Comparison of ENCODE assay signal across 35 cellular contexts in the genomic region with DNA sequence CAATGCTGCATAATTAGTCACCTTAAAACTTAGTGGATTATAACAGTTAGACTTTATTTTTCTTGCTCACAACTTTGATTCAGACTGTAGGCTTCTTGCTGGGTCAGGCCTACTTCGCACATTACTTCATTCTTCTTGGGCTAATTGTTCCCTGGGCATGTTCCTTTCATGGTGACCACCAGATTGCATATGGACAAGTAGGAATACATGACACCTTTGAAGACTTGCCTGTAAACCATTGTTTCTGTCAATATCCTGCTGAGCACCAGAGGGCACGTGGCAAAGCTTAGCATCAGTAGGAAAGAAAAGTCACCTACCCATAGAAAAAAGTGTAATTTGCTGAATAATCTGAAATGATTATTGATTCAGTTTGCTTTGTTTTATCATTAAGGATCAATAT. TPM values are rescaled to one million over a fixed set of nuclear protein-coding genes. Genes with fewer than 3 reads are reported as not detected.
"Had no signal": no experiment of that assay in that cellular context is flagged by ENCODE, and none has a peak within 500 bp of the region (broad histone marks: within the 10 kb centered on the region; RNA-seq: fewer than 3 reads in every experiment).

No MANE protein-coding gene starts in this region.

- FAIRE-seq: bronchial epithelial cell had no signal

- H3K36me3 ChIP-seq: ascending aorta, cardiac muscle cell had no signal

- H3K27me3 Mint-ChIP-seq: activated B cell treated with CpG ODN at 0.5 μM for 24 hours; activated CD4-positive, alpha-beta memory T cell treated with anti-CD3 and anti-CD28 coated beads for 36 hours; activated CD4-positive, alpha-beta T cell treated with anti-CD3 and anti-CD28 coated beads, Interleukin-2, amount 10 ng/mL, durations not matched to agents 24 days and 14 days; activated CD8-positive, alpha-beta T cell treated with anti-CD3 and anti-CD28 coated beads for 36 hours; activated naive CD4-positive, alpha-beta T cell treated with anti-CD3 and anti-CD28 coated beads, Interleukin-2, amount 10 ng/mL, durations not matched to agents 7 days and 5 days; activated naive CD4-positive, alpha-beta T cell treated with anti-CD3 and anti-CD28 coated beads, Interleukin-2, amount 50 U/mL, for 24 hours; activated naive CD8-positive, alpha-beta T cell; activated naive CD8-positive, alpha-beta T cell treated with anti-CD3 and anti-CD28 coated beads, Interleukin-2, amount 10 ng/mL, durations not matched to agents 7 days and 5 days; activated naive CD8-positive, alpha-beta T cell treated with anti-CD3 and anti-CD28 coated beads, Interleukin-2, amount 50 U/mL, for 24 hours; activated T-cell treated with anti-CD3 and anti-CD28 coated beads, Interleukin-2, amount 50 U/mL, for 24 hours; central memory CD8-positive, alpha-beta T cell had no signal

- H3K27me3 ChIP-seq: ascending aorta, cardiac muscle cell had no signal

- H3K27ac Mint-ChIP-seq: activated B cell treated with CpG ODN at 0.5 μM for 24 hours; activated CD4-positive, alpha-beta memory T cell treated with anti-CD3 and anti-CD28 coated beads for 36 hours; activated CD4-positive, alpha-beta T cell treated with anti-CD3 and anti-CD28 coated beads, Interleukin-2, amount 10 ng/mL, durations not matched to agents 24 days and 14 days; activated CD8-positive, alpha-beta T cell treated with anti-CD3 and anti-CD28 coated beads for 36 hours; activated naive CD4-positive, alpha-beta T cell treated with anti-CD3 and anti-CD28 coated beads, Interleukin-2, amount 10 ng/mL, durations not matched to agents 7 days and 5 days; activated naive CD4-positive, alpha-beta T cell treated with anti-CD3 and anti-CD28 coated beads, Interleukin-2, amount 50 U/mL, for 24 hours; activated naive CD8-positive, alpha-beta T cell; activated naive CD8-positive, alpha-beta T cell treated with anti-CD3 and anti-CD28 coated beads, Interleukin-2, amount 10 ng/mL, durations not matched to agents 7 days and 5 days; activated naive CD8-positive, alpha-beta T cell treated with anti-CD3 and anti-CD28 coated beads, Interleukin-2, amount 50 U/mL, for 24 hours; activated T-cell treated with anti-CD3 and anti-CD28 coated beads, Interleukin-2, amount 50 U/mL, for 24 hours; activated T-helper 2 cell treated with anti-CD3 and anti-CD28 coated beads, Interferon-gamma antibody, Interleukin-2, Interleukin-4, amounts not matched to agents 10 μg/mL and 5 μg/mL and 100 μg/mL, durations not matched to agents 14 hours and 24 hours and 36 hours; brain; T-helper 1 cell treated with Interleukin-12 subunit alpha and Interleukin-12 subunit beta and Interleukin-4 antibody, amounts not matched to agents 30 μg/mL and 1 μg/mL, for 36 hours; T-helper 2 cell treated with Interferon-gamma antibody and Interleukin-4, amounts not matched to agents 5 μg/mL and 100 μg/mL, for 36 hours had no signal

- DNase-seq: activated B cell treated with CpG ODN at 0.5 μM for 24 hours; activated CD4-positive, alpha-beta memory T cell treated with anti-CD3 and anti-CD28 coated beads for 36 hours; activated CD4-positive, alpha-beta T cell treated with anti-CD3 and anti-CD28 coated beads for 4 hours; activated CD4-positive, alpha-beta T cell treated with anti-CD3 and anti-CD28 coated beads, Interleukin-2, amount 10 ng/mL, durations not matched to agents 24 days and 14 days; activated CD4-positive, alpha-beta T cell treated with anti-CD3 and anti-CD28 coated beads, Interleukin-2, amount 50 U/mL, for 1 hour; activated CD4-positive, alpha-beta T cell treated with anti-CD3 and anti-CD28 coated beads, Interleukin-2, amount 50 U/mL, for 4 hours; activated CD4-positive, CD25-positive, alpha-beta regulatory T cell treated with anti-CD3 and anti-CD28 coated beads, Interleukin-2, amount 50 U/mL, for 72 hours; activated CD8-positive, alpha-beta memory T cell treated with anti-CD3 and anti-CD28 coated beads, Interleukin-2, amount 50 U/mL, for 4 hours; activated CD8-positive, alpha-beta T cell treated with anti-CD3 and anti-CD28 coated beads for 36 hours; activated effector memory CD4-positive, alpha-beta T cell treated with Interleukin-2 at 50 U/mL for 16 hours; activated gamma-delta T cell; activated naive CD4-positive, alpha-beta T cell treated with anti-CD3 and anti-CD28 coated beads, Interleukin-2, amount 10 ng/mL, durations not matched to agents 7 days and 5 days; activated naive CD4-positive, alpha-beta T cell treated with Interleukin-2 at 50 U/mL for 16 hours; activated naive CD8-positive, alpha-beta T cell treated with anti-CD3 and anti-CD28 coated beads, Interleukin-2, amount 10 ng/mL, durations not matched to agents 7 days and 5 days; activated naive CD8-positive, alpha-beta T cell treated with anti-CD3 and anti-CD28 coated beads, Interleukin-2, amount 50 U/mL, for 24 hours; activated T-cell treated with anti-CD3 and anti-CD28 coated beads, Interleukin-2, amount 50 U/mL, for 24 hours; activated T-cell treated with anti-CD3 and anti-CD28 coated beads, Interleukin-2, amount 50 U/mL, for 48 hours; amygdala; anterior cingulate cortex; caudate nucleus; cerebellar nuclear complex; T-helper 1 cell; T-helper 2 cell; T-helper 9 cell had no signal

- H3K4me1 Mint-ChIP-seq: activated B cell treated with CpG ODN at 0.5 μM for 24 hours; activated CD4-positive, alpha-beta T cell treated with anti-CD3 and anti-CD28 coated beads, Interleukin-2, amount 10 ng/mL, durations not matched to agents 24 days and 14 days; activated naive CD4-positive, alpha-beta T cell treated with anti-CD3 and anti-CD28 coated beads, Interleukin-2, amount 10 ng/mL, durations not matched to agents 7 days and 5 days; activated naive CD4-positive, alpha-beta T cell treated with anti-CD3 and anti-CD28 coated beads, Interleukin-2, amount 50 U/mL, for 24 hours; activated naive CD8-positive, alpha-beta T cell treated with anti-CD3 and anti-CD28 coated beads, Interleukin-2, amount 10 ng/mL, durations not matched to agents 7 days and 5 days; activated naive CD8-positive, alpha-beta T cell treated with anti-CD3 and anti-CD28 coated beads, Interleukin-2, amount 50 U/mL, for 24 hours; brain; central memory CD8-positive, alpha-beta T cell had no signal

- H3K9me3 Mint-ChIP-seq: activated CD4-positive, alpha-beta T cell treated with anti-CD3 and anti-CD28 coated beads, Interleukin-2, amount 10 ng/mL, durations not matched to agents 24 days and 14 days; activated naive CD4-positive, alpha-beta T cell treated with anti-CD3 and anti-CD28 coated beads, Interleukin-2, amount 10 ng/mL, durations not matched to agents 7 days and 5 days had no signal

- H3K4me3 Mint-ChIP-seq: activated B cell treated with CpG ODN at 0.5 μM for 24 hours; activated CD4-positive, alpha-beta memory T cell treated with anti-CD3 and anti-CD28 coated beads for 36 hours; activated CD4-positive, alpha-beta T cell treated with anti-CD3 and anti-CD28 coated beads, Interleukin-2, amount 10 ng/mL, durations not matched to agents 24 days and 14 days; activated CD8-positive, alpha-beta T cell treated with anti-CD3 and anti-CD28 coated beads for 36 hours; activated naive CD4-positive, alpha-beta T cell treated with anti-CD3 and anti-CD28 coated beads, Interleukin-2, amount 10 ng/mL, durations not matched to agents 7 days and 5 days; activated naive CD4-positive, alpha-beta T cell treated with anti-CD3 and anti-CD28 coated beads, Interleukin-2, amount 50 U/mL, for 24 hours; activated naive CD8-positive, alpha-beta T cell; activated naive CD8-positive, alpha-beta T cell treated with anti-CD3 and anti-CD28 coated beads, Interleukin-2, amount 10 ng/mL, durations not matched to agents 7 days and 5 days; activated naive CD8-positive, alpha-beta T cell treated with anti-CD3 and anti-CD28 coated beads, Interleukin-2, amount 50 U/mL, for 24 hours; activated T-cell treated with anti-CD3 and anti-CD28 coated beads, Interleukin-2, amount 50 U/mL, for 24 hours; brain; central memory CD8-positive, alpha-beta T cell; T-helper 1 cell treated with Interleukin-12 subunit alpha and Interleukin-12 subunit beta and Interleukin-4 antibody, amounts not matched to agents 30 μg/mL and 1 μg/mL, for 36 hours; T-helper 2 cell treated with Interferon-gamma antibody and Interleukin-4, amounts not matched to agents 5 μg/mL and 100 μg/mL, for 36 hours had no signal

- H3K4me3 ChIP-seq: ascending aorta, cardiac muscle cell had no signal

- H3K27ac ChIP-seq: ascending aorta, cardiac muscle cell, VCaP had no signal

- H3K9me3 ChIP-seq: ascending aorta had no signal

- H3K36me3 Mint-ChIP-seq: activated naive CD4-positive, alpha-beta T cell treated with anti-CD3 and anti-CD28 coated beads, Interleukin-2, amount 10 ng/mL, durations not matched to agents 7 days and 5 days; activated naive CD4-positive, alpha-beta T cell treated with anti-CD3 and anti-CD28 coated beads, Interleukin-2, amount 50 U/mL, for 24 hours; activated naive CD8-positive, alpha-beta T cell; activated naive CD8-positive, alpha-beta T cell treated with anti-CD3 and anti-CD28 coated beads, Interleukin-2, amount 10 ng/mL, durations not matched to agents 7 days and 5 days; brain had no signal

- H3K4me1 ChIP-seq: ascending aorta had no signal

- ATAC-seq: activated CD8-positive, alpha-beta T cell treated with anti-CD3 and anti-CD28 coated beads for 36 hours; activated naive CD8-positive, alpha-beta T cell treated with anti-CD3 and anti-CD28 coated beads, Interleukin-2, amount 50 U/mL, for 24 hours had no signal

RNA-seq across cellular contexts. Expression of gene ROBO1, which starts 54.3 kb away (rescaled TPM):
- total RNA-seq: activated CD4-positive, alpha-beta memory T cell treated with anti-CD3 and anti-CD28 coated beads for 36 hours; activated T-helper 2 cell treated with anti-CD3 and anti-CD28 coated beads, Interferon-gamma antibody, Interleukin-2, Interleukin-4, amounts not matched to agents 10 μg/mL and 5 μg/mL and 100 μg/mL, durations not matched to agents 14 hours and 24 hours and 36 hours had no signal
